15 cellular contexts compared by ENCODE assay signal in genomic region chr10:90222939-90223338, GRCh38.
"Had no signal": no experiment of that assay in that cellular context is flagged by ENCODE, and none has a peak within 500 bp of the region (broad histone marks: within the 10 kb centered on the region; RNA-seq: fewer than 3 reads in every experiment).

No MANE protein-coding gene starts in this region.

- H3K4me3 ChIP-seq: ascending aorta, lower lobe of right lung, thyroid gland, uterus had no signal

- H3K27me3 ChIP-seq: ascending aorta, thyroid gland, uterus had no signal

- H3K9me3 ChIP-seq: ascending aorta, lower lobe of right lung, thyroid gland, uterus had no signal

- H3K4me1 ChIP-seq: ascending aorta, lower lobe of right lung, thyroid gland, uterus had no signal

- H3K36me3 ChIP-seq: ascending aorta, lower lobe of right lung, thyroid gland, uterus had no signal

- H3K27ac ChIP-seq: ascending aorta, lower lobe of right lung, thyroid gland, uterus had no signal

- DNase-seq: activated effector memory CD4-positive, alpha-beta T cell treated with Interleukin-2 at 50 U/mL for 16 hours; activated naive CD8-positive, alpha-beta T cell treated with anti-CD3 and anti-CD28 coated beads for 36 hours; activated T-cell treated with anti-CD3 and anti-CD28 coated beads, Interleukin-2, amount 50 U/mL, for 24 hours; caudate nucleus; cortex of kidney; effector CD8-positive, alpha-beta T cell; hippocampal formation; lower lobe of right lung; natural killer cell; right cardiac atrium; thyroid gland; uterus had no signal

- ATAC-seq: activated CD4-positive, CD25-positive, alpha-beta regulatory T cell treated with anti-CD3 and anti-CD28 coated beads, Interleukin-2, amount 50 U/mL, for 24 hours; lower lobe of right lung; natural killer cell; right cardiac atrium; stimulated activated effector memory CD8-positive, alpha-beta T cell treated with anti-CD3 and anti-CD28 coated beads, Interleukin-12 subunit alpha, Interleukin-12 subunit beta, amount 100 ng/mL, for 72 hours had no signal
